ENCODE assay signal across 8 cellular contexts in genomic region chr9:110255064-110255416, GRCh38. TPM values are rescaled to one million over a fixed set of nuclear protein-coding genes. Genes with fewer than 3 reads are reported as not detected.
A peak's percentile ranks its signal among the peaks of the same experiment; 100 is the strongest.
DNase-seq lines count a peak whose midpoint lies in the region; ATAC-seq and TF ChIP-seq lines count a peak whose summit lies in the region.

No MANE protein-coding gene starts in this region.

- H3K36me3 ChIP-seq in SU-DHL-6 (ENCODE audit: low read length) (no peaks in the 10 kb centered on the region), gastrocnemius medialis (peaks cover 0 to 6% of the 10 kb centered on the region in 2 donors)

- peak overlapping the region; percentile 90 for H3K4me2 ChIP-seq in H9 (ENCODE audit: insufficient read depth, insufficient read length, low read length)
- H3K4me2 ChIP-seq in SU-DHL-6 (ENCODE audit: low read depth, low read length, poor library complexity, severe bottlenecking), result peak overlapping the region; percentile 59

- H3T11ph ChIP-seq in H9 (ENCODE audit: low read length), result no peak overlapping the region

- peaks cover 6% of the 10 kb centered on the region; the same call in 1 of the 2 replicates for H3F3A ChIP-seq in SU-DHL-6 (ENCODE audit: insufficient read depth)

- H3K23me2 ChIP-seq in H9 (ENCODE audit: insufficient read length, low read depth, low read length, poor library complexity, severe bottlenecking), result peaks cover 4% of the 10 kb centered on the region

- H3K27me3 Mint-ChIP-seq in H9 (ENCODE audit: low read depth), result 0 out of 2 replicates have a peak, but pooled peaks cover 2% of the 10 kb centered on the region

- peaks cover 0 to 2% of the 10 kb centered on the region in 2 experiments; a peak in 1 of 5 replicates for H3K9me3 Mint-ChIP-seq in H9

- H4K91ac ChIP-seq in H9 (ENCODE audit: insufficient read length, low read depth, low read length), result no peak overlapping the region

- H3K36me3 Mint-ChIP-seq in H9 (ENCODE audit: insufficient read depth in 1 of 3, low read depth in 3 of 3), result peaks cover 8 to 15% (median 9%) of the 10 kb centered on the region in 3 experiments

- H3K79me2 ChIP-seq in H9 (ENCODE audit: insufficient read depth, low read length), result peaks cover 29% of the 10 kb centered on the region; the same call in 1 of the 2 replicates
- peaks cover 27% of the 10 kb centered on the region for H3K79me2 ChIP-seq in SU-DHL-6 (ENCODE audit: insufficient read depth, low read length)

- DNase-seq in H9 (peak; percentile 35), fibroblast of the aortic adventitia (ENCODE audit: low read depth) (no peak), gastrocnemius medialis (no peak)
- DNase-seq in stimulated activated CD4-positive, alpha-beta T cell treated with anti-CD3 and anti-CD28 coated beads, Interleukin-12 subunit alpha, Interleukin-12 subunit beta, amount 100 ng/mL, for 4 hours, result no peak

- peak overlapping the region in 2 of 3 experiments; percentile 2 to 44; a peak in 2 of 7 replicates for H3K27ac Mint-ChIP-seq in H9

- peak overlapping the region; percentile 92 to 93 for H3K4me3 Mint-ChIP-seq in H9

- intact Hi-C loops in gastrocnemius medialis (cut with DNase I; ENCODE audit: low total_unique reads), result no loop called here

- H3K4me3 ChIP-seq in SU-DHL-6 (ENCODE audit: insufficient read depth, low read length, poor library complexity, severe bottlenecking), result peak overlapping the region; percentile 83
- peak overlapping the region; percentile 88 for H3K4me3 ChIP-seq in fibroblast of the aortic adventitia (ENCODE audit: low read depth, low read length)
- H3K4me3 ChIP-seq in gastrocnemius medialis, result peak overlapping the region; percentile 73 to 85 (median 79)

- H2BK15ac ChIP-seq in H9 (ENCODE audit: low read depth, low read length), result no peak overlapping the region

- no peaks in the 10 kb centered on the region for H3K9me2 ChIP-seq in SU-DHL-6 (replicated peaks; ENCODE audit: insufficient read depth, low read length)

- H3K79me1 ChIP-seq in H9 (ENCODE audit: insufficient read depth, low read depth, low read length, poor library complexity, severe bottlenecking), result no peaks in the 10 kb centered on the region

- H2BK20ac ChIP-seq in H9 (ENCODE audit: low read depth, low read length, poor library complexity, severe bottlenecking), result no peak overlapping the region

- H3K27me3 ChIP-seq in H9 (ENCODE audit: insufficient read depth, low read length), result no peaks in the 10 kb centered on the region
- no peaks in the 10 kb centered on the region for H3K27me3 ChIP-seq in SU-DHL-6 (ENCODE audit: low read length)
- no peaks in the 10 kb centered on the region for H3K27me3 ChIP-seq in gastrocnemius medialis

- no peak overlapping the region for H3K56ac ChIP-seq in H9 (ENCODE audit: insufficient read length, low read depth, low read length)

- H2BK5ac ChIP-seq in H9 (ENCODE audit: insufficient read length, low read length), result no peak overlapping the region

- H4K8ac ChIP-seq in H9 (replicated peaks; ENCODE audit: insufficient read length, low read depth, low read length), result no peak overlapping the region

- H4K20me1 ChIP-seq in H9 (ENCODE audit: control insufficient read depth, insufficient read depth, insufficient read length), result no peaks in the 10 kb centered on the region
- H4K20me1 ChIP-seq in SU-DHL-6 (ENCODE audit: low read depth, low read length), result no peaks in the 10 kb centered on the region

- peak overlapping the region; percentile 73 for H3K9ac ChIP-seq in H9 (ENCODE audit: extremely low read depth, insufficient read length, low read length)
- peak overlapping the region; percentile 76 for H3K9ac ChIP-seq in SU-DHL-6 (ENCODE audit: low read length)

- H4K5ac ChIP-seq in H9 (ENCODE audit: insufficient read length, low read depth, low read length), result no peak overlapping the region

- in situ Hi-C loops in gastrocnemius medialis (cut with MboI; ENCODE audit: low sequenced_read_pairs in 4 of 4), result no loop called here

- H2AK5ac ChIP-seq in H9 (ENCODE audit: insufficient read length, low read length), result no peak overlapping the region

- no peak for TF ChIP-seq POLR2A in gastrocnemius medialis (IDR thresholded peaks at IDR 0.05)

- H2BK120ac ChIP-seq in H9 (ENCODE audit: low read depth, low read length, poor library complexity, severe bottlenecking), result no peak overlapping the region

- peaks cover 9% of the 10 kb centered on the region for H3K4me1 ChIP-seq in H9 (ENCODE audit: insufficient read depth, low read length)
- H3K4me1 ChIP-seq in gastrocnemius medialis, result peaks cover 7 to 15% of the 10 kb centered on the region in 2 donors

- ATAC-seq in gastrocnemius medialis (no peak), HG03196 (IDR thresholded peaks at IDR 0.05; ENCODE audit: unreplicated experiment) (no peak), GM21515 (IDR thresholded peaks at IDR 0.05; ENCODE audit: unreplicated experiment) (no peak), GM19397 (IDR thresholded peaks at IDR 0.05; ENCODE audit: unreplicated experiment) (no peak)

- H3K27ac ChIP-seq in H9 (ENCODE audit: insufficient read length, low read depth, low read length), result no peak overlapping the region
- H3K27ac ChIP-seq in SU-DHL-6 (ENCODE audit: low read depth, low read length), result no peak overlapping the region
- peak overlapping the region; percentile 87 to 92 (median 90) for H3K27ac ChIP-seq in gastrocnemius medialis

- peaks cover 33 to 42% of the 10 kb centered on the region in 2 experiments for H3K4me1 Mint-ChIP-seq in H9

- H2AFZ ChIP-seq in H9 (ENCODE audit: low read length), result no peak overlapping the region
- H2AFZ ChIP-seq in SU-DHL-6 (ENCODE audit: low read depth, low read length, severe bottlenecking), result no peak overlapping the region

- no peak overlapping the region for H3K18ac ChIP-seq in H9 (ENCODE audit: insufficient read length, low read depth, low read length)

- H2BK12ac ChIP-seq in H9 (ENCODE audit: insufficient read length, low read depth, low read length), result no peak overlapping the region

- H3K9me3 ChIP-seq in H9 (ENCODE audit: control insufficient read depth, low read depth, low read length), result no peaks in the 10 kb centered on the region
- H3K9me3 ChIP-seq in SU-DHL-6 (ENCODE audit: insufficient read depth, low read length), result no peaks in the 10 kb centered on the region
- no peaks in the 10 kb centered on the region for H3K9me3 ChIP-seq in gastrocnemius medialis

- no peak overlapping the region for H3K4ac ChIP-seq in H9 (ENCODE audit: low read depth, low read length)

- TF ChIP-seq CTCF in H9 (conservative IDR thresholded peaks at IDR 0.05) (no peak), SU-DHL-6 (IDR thresholded peaks at IDR 0.05; ENCODE audit: insufficient read depth, low read length, poor library complexity, severe bottlenecking) (no peak), fibroblast of the aortic adventitia (IDR thresholded peaks at IDR 0.05; ENCODE audit: insufficient read depth, low read length) (no peak), gastrocnemius medialis (IDR thresholded peaks at IDR 0.05 in 4 of 5, conservative IDR thresholded peaks at IDR 0.05 in 1 of 5) (no peak)

- H3K14ac ChIP-seq in H9 (ENCODE audit: insufficient read depth, low read length), result no peak overlapping the region

- WGBS in H9 (ENCODE audit: extremely low coverage, insufficient read length, low lambda C conversion rate), result no CpG with 5 or more reads among the region's 16 CpGs

- H3K23ac ChIP-seq in H9 (ENCODE audit: insufficient read length, low read depth, low read length), result no peak overlapping the region

RNA-seq across cellular contexts. Expression of gene TXN, which starts 1.3 kb away (rescaled TPM):
- 280 and 282 TPM in 2 replicates for total RNA-seq in H9 (2021)
- 316 and 708 TPM in 2 replicates for total RNA-seq in fibroblast of the aortic adventitia (ENCODE audit: low replicate concordance)
- 100 to 1,000 TPM in 1 of 4 donors, 10 to 100 TPM in 3; 44.9 to 130 (median 58.5) TPM for total RNA-seq in gastrocnemius medialis

RNA-seq across cellular contexts. Expression of gene C9orf152, which starts 47.1 kb away (rescaled TPM):
- total RNA-seq in H9 (2021) (not detected in 2 replicates), fibroblast of the aortic adventitia (ENCODE audit: low replicate concordance) (0.16 TPM in 1 of 2 replicates, not detected in the other), gastrocnemius medialis (not detected)

Comparison
In these comparisons a context has a peak if more than half of its experiments do, and no peak if none do; other contexts are left out.
1. H3K27ac ChIP-seq: peak in gastrocnemius medialis (4 of 4); none in H9 (single experiment) and SU-DHL-6 (single experiment).
2. Peak in every context shown above with its lines, with median percentiles within 50 percentile points of each other: H3K4me3 ChIP-seq.